Comparison of ENCODE assay signal across 15 cellular contexts in genomic region chr1:8349961-8350360, GRCh38. TPM values are rescaled to one million over a fixed set of nuclear protein-coding genes. Genes with fewer than 3 reads are reported as not detected.
A peak's percentile ranks its signal among the peaks of the same experiment; 100 is the strongest.
DNase-seq lines count a peak whose midpoint lies in the region; ATAC-seq, FAIRE-seq and TF ChIP-seq lines count a peak whose summit lies in the region.
"Had no signal": no experiment of that assay in that cellular context is flagged by ENCODE, and none has a peak within 500 bp of the region (broad histone marks: within the 10 kb centered on the region; RNA-seq: fewer than 3 reads in every experiment).

No MANE protein-coding gene starts in this region.

- peaks cover 4 to 6% of the 10 kb centered on the region in 2 donors for H3K4me1 Mint-ChIP-seq in stimulated activated naive B cell treated with anti-CD40 and anti-IgM and Interleukin-4, amounts not matched to agents 10 μg/mL and 1 μg/mL and 100 μg/mL, for 72 hours

- H3K36me3 Mint-ChIP-seq in stimulated activated naive B cell treated with anti-CD40 and anti-IgM and Interleukin-4, amounts not matched to agents 10 μg/mL and 1 μg/mL and 100 μg/mL, for 72 hours, result peaks cover 12 to 15% of the 10 kb centered on the region in 2 donors
- H3K36me3 Mint-ChIP-seq: activated naive CD8-positive, alpha-beta T cell had no signal

- BruUV-seq in GM12878 (replicated peaks; lab: Mats Ljungman, UMichigan), result no TSS peak

- TF ChIP-seq EP300 in GM12878 (IDR thresholded peaks at IDR 0.05; ENCODE audit: borderline replicate concordance in 1 of 2, control insufficient read depth in 1 of 2, low read depth in 2 of 2, low read length in 2 of 2), result no peak

- ATAC-seq in GM12878 (no peak), gastrocnemius medialis (peak; percentile 12 to 17), HG03520 (IDR thresholded peaks at IDR 0.05; ENCODE audit: unreplicated experiment) (no peak)
- ATAC-seq in stimulated activated naive B cell treated with anti-CD40 and anti-IgM and Interleukin-4, amounts not matched to agents 10 μg/mL and 1 μg/mL and 100 μg/mL, for 72 hours (replicated peaks), result no peak

- CTCF ChIA-PET in GM12878 (lab: Yijun Ruan, JAX), result interaction anchor here (0.6 to 3.6 kb wide), 8 partner anchors 18 to 377 kb away, joined by 3 to 76 read pairs (median 10); no protein-coding TSS in a partner anchor

- H3K36me3 ChIP-seq in GM12878 (ENCODE audit: control insufficient read depth in 2 of 2, insufficient read depth in 2 of 2, low read length in 1 of 2) (peaks cover 1 to 7% of the 10 kb centered on the region in 2 experiments; a peak in 3 of 4 replicates), left ventricle myocardium inferior (peaks cover 16% of the 10 kb centered on the region), gastrocnemius medialis (peaks cover 0 to 24% of the 10 kb centered on the region in 2 donors)

- FAIRE-seq in GM12878 (lab: Jason Lieb, UNC), result no peak
- FAIRE-seq: A549 had no signal

- no peak overlapping the region for H3K4me3 Mint-ChIP-seq in stimulated activated naive B cell treated with anti-CD40 and anti-IgM and Interleukin-4, amounts not matched to agents 10 μg/mL and 1 μg/mL and 100 μg/mL, for 72 hours
- H3K4me3 Mint-ChIP-seq: activated naive CD8-positive, alpha-beta T cell; T-helper 1 cell treated with Interleukin-12 subunit alpha and Interleukin-12 subunit beta and Interleukin-4 antibody, amounts not matched to agents 30 μg/mL and 1 μg/mL, for 36 hours had no signal

- DNase-seq in NCI-H2081 (lab: John Stamatoyannopoulos, UW) (peak; percentile 4 to 23), NCI-H2081 treated with DMSO at 0.1 percent for 48 hours (lab: John Stamatoyannopoulos, UW) (no peak), GM12878 (ENCODE audit: low read depth, low spot score) (no peak), left ventricle myocardium inferior (peak; percentile 66), gastrocnemius medialis (peak in 1 of 2 donors; percentile 65), C1 segment of cervical spinal cord (lab: John Stamatoyannopoulos, UW) (no peak)
- DNase-seq in stimulated activated naive B cell treated with anti-CD40 and anti-IgM and Interleukin-4, amounts not matched to agents 10 μg/mL and 1 μg/mL and 100 μg/mL, for 72 hours, result no peak
- DNase-seq: activated CD4-positive, CD25-positive, alpha-beta regulatory T cell treated with anti-CD3 and anti-CD28 coated beads, Interleukin-2, amount 50 U/mL, for 72 hours; MV-4-11; stimulated activated CD4-positive, alpha-beta T cell treated with anti-CD3 and anti-CD28 coated beads, Interleukin-12 subunit alpha, Interleukin-12 subunit beta, amount 100 ng/mL, for 4 hours had no signal

- 91% methylated on average over 14 of the region's 14 CpGs for WGBS in GM12878 (ENCODE audit: insufficient coverage, insufficient replicate concordance, low lambda C conversion rate, missing lambda C conversion rate)

- TF ChIP-seq POLR2A in GM12878 (IDR thresholded peaks at IDR 0.05; ENCODE audit: low read depth, low read length), result 0 out of 2 replicates have a peak, but pooled peaks have one; percentile 3
- TF ChIP-seq POLR2A in gastrocnemius medialis (IDR thresholded peaks at IDR 0.05), result no peak

- in situ Hi-C loops in GM12878 (cut with MboI), result loop anchor here (10.0 kb wide), 1 partner anchor 335 kb away; no protein-coding TSS in a partner anchor
- in situ Hi-C loops in gastrocnemius medialis (cut with MboI; ENCODE audit: low sequenced_read_pairs in 4 of 4), result loop anchor here (10.0 kb wide), 2 partner anchors 365 to 375 kb away; no protein-coding TSS in a partner anchor

- H3K79me2 ChIP-seq in GM12878 (ENCODE audit: control insufficient read depth, insufficient read depth, low read length), result no peaks in the 10 kb centered on the region

- H3K27ac ChIP-seq in GM12878 (ENCODE audit: control insufficient read depth, insufficient read depth), result no peak overlapping the region
- H3K27ac ChIP-seq in left ventricle myocardium inferior (replicated peaks), result peak overlapping the region; percentile 50
- peak overlapping the region; percentile 35 to 68 (median 60) for H3K27ac ChIP-seq in gastrocnemius medialis
- H3K27ac ChIP-seq: epithelial cell of prostate had no signal

- H3K4me2 ChIP-seq in GM12878 (ENCODE audit: control insufficient read depth, insufficient read depth), result no peak overlapping the region
- H3K4me2 ChIP-seq: A549 had no signal

- no peak overlapping the region for H2AFZ ChIP-seq in GM12878 (ENCODE audit: control insufficient read depth, low read depth, low read length)

- RAD21 ChIA-PET in GM12878 (lab: Charles Lee; ENCODE audit: unreplicated experiment), result interaction anchor here (0.6 to 3.1 kb wide), 6 partner anchors 10 to 376 kb away, joined by 3 to 20 read pairs (median 3); no protein-coding TSS in a partner anchor

- H3K9ac ChIP-seq in GM12878 (ENCODE audit: control insufficient read depth, insufficient read depth, low read length), result no peak overlapping the region

- H3K4me3 ChIP-seq in GM12878 (no peak overlapping the region), left ventricle myocardium inferior (no peak overlapping the region), gastrocnemius medialis (no peak overlapping the region)
- H3K4me3 ChIP-seq: A549 had no signal

- H3K4me1 ChIP-seq in GM12878 (ENCODE audit: control insufficient read depth, insufficient read depth, low read length) (no peaks in the 10 kb centered on the region), left ventricle myocardium inferior (peaks cover 66% of the 10 kb centered on the region), gastrocnemius medialis (peaks cover 24 to 43% of the 10 kb centered on the region in 2 donors)

- H3K27me3 ChIP-seq in GM12878 (replicated peaks in 1 of 2; ENCODE audit: control insufficient read depth in 2 of 2, insufficient read depth in 2 of 2, low read length in 1 of 2) (no peaks in the 10 kb centered on the region), left ventricle myocardium inferior (ENCODE audit: low read depth) (no peaks in the 10 kb centered on the region), gastrocnemius medialis (no peaks in the 10 kb centered on the region)

- H3K9me3 ChIP-seq in GM12878 (replicated peaks; ENCODE audit: control insufficient read depth, insufficient read depth, low read length) (no peaks in the 10 kb centered on the region), left ventricle myocardium inferior (replicated peaks) (no peaks in the 10 kb centered on the region), gastrocnemius medialis (no peaks in the 10 kb centered on the region)
- H3K9me3 ChIP-seq: A549 had no signal

- no peaks in the 10 kb centered on the region for H3K9me3 Mint-ChIP-seq in stimulated activated naive B cell treated with anti-CD40 and anti-IgM and Interleukin-4, amounts not matched to agents 10 μg/mL and 1 μg/mL and 100 μg/mL, for 72 hours
- H3K9me3 Mint-ChIP-seq: T-helper 1 cell treated with Interleukin-12 subunit alpha and Interleukin-12 subunit beta and Interleukin-4 antibody, amounts not matched to agents 30 μg/mL and 1 μg/mL, for 36 hours had no signal

- POLR2A ChIA-PET in GM12878 (lab: Charles Lee), result no interaction called here

- intact Hi-C loops in GM12878 (cut with micrococcal nuclease; ENCODE audit: unreplicated experiment), result loop anchor here (1.0 to 10.0 kb wide), 3 partner anchors 335 to 685 kb away; no protein-coding TSS in a partner anchor
- intact Hi-C loops in left ventricle myocardium inferior (cut with micrococcal nuclease), result no loop called here
- intact Hi-C loops in gastrocnemius medialis (cut with DNase I; ENCODE audit: low total_unique reads), result loop anchor here (1.0 to 2.0 kb wide), 2 partner anchors 367 to 375 kb away; no protein-coding TSS in a partner anchor

- SMC1A ChIA-PET in GM12878 (lab: Charles Lee; ENCODE audit: uncharacterized antibody, unreplicated experiment), result interaction anchor here (0.8 to 3.9 kb wide), 3 partner anchors 319 to 335 kb away, joined by 3 to 16 read pairs (median 3); no protein-coding TSS in a partner anchor

- peaks cover 0 to 3% of the 10 kb centered on the region in 2 donors for H3K27me3 Mint-ChIP-seq in stimulated activated naive B cell treated with anti-CD40 and anti-IgM and Interleukin-4, amounts not matched to agents 10 μg/mL and 1 μg/mL and 100 μg/mL, for 72 hours

- H4K20me1 ChIP-seq in GM12878 (ENCODE audit: control insufficient read depth, insufficient read depth), result no peaks in the 10 kb centered on the region

- TF ChIP-seq CTCF in GM12878 (IDR thresholded peaks at IDR 0.05 in 2 of 3, conservative IDR thresholded peaks at IDR 0.05 in 1 of 3; ENCODE audit: control insufficient read depth in 2 of 3, extremely low read depth in 1 of 3, insufficient read depth in 1 of 3, low read depth in 3 of 3, low read length in 3 of 3), result no peak
- TF ChIP-seq CTCF in left ventricle myocardium inferior (IDR thresholded peaks at IDR 0.05; ENCODE audit: borderline replicate concordance), result no peak
- TF ChIP-seq CTCF in gastrocnemius medialis (IDR thresholded peaks at IDR 0.05 in 4 of 5, conservative IDR thresholded peaks at IDR 0.05 in 1 of 5), result no peak

- TF ChIP-seq RAD21 in GM12878 (IDR thresholded peaks at IDR 0.05; ENCODE audit: insufficient read depth, low read depth, low read length), result no peak

- no peak overlapping the region for H3K27ac Mint-ChIP-seq in stimulated activated naive B cell treated with anti-CD40 and anti-IgM and Interleukin-4, amounts not matched to agents 10 μg/mL and 1 μg/mL and 100 μg/mL, for 72 hours
- H3K27ac Mint-ChIP-seq: activated naive CD8-positive, alpha-beta T cell; T-helper 1 cell treated with Interleukin-12 subunit alpha and Interleukin-12 subunit beta and Interleukin-4 antibody, amounts not matched to agents 30 μg/mL and 1 μg/mL, for 36 hours had no signal

TF ChIP-seq in GM12878, 131 proteins besides CTCF, POLR2A, EP300 and RAD21 (continues in another document):
- TF ChIP-seq LARP7 (IDR thresholded peaks at IDR 0.05), result no peak

RNA-seq across cellular contexts. Expression of gene SLC45A1, which starts 32.0 kb away (rescaled TPM):
- total RNA-seq in GM12878 (2013; cell fraction: nucleolus; rRNA removed), result 0.48 TPM in 1 of 2 replicates, not detected in the other
- 0.16 TPM in 1 of 2 replicates, not detected in the other for total RNA-seq in GM12878 (2014; rRNA removed)
- total RNA-seq in GM12878 (2014; rRNA removed; fragmentation: Illumina TruSeq; extraction: Trizol), result not detected in 2 replicates
- 0.18 and 0.29 TPM in 2 replicates for total RNA-seq in GM12878 (2021)
- polyA plus RNA-seq in GM12878 (2011; ENCODE audit: low read depth), result not detected
- polyA plus RNA-seq in GM12878 (2011; rRNA removed), result not detected in 2 replicates
- polyA plus RNA-seq in GM12878 (2011; cell fraction: cytosol; rRNA removed), result 0.02 TPM in 1 of 2 replicates, not detected in the other
- not detected in 2 replicates for polyA plus RNA-seq in GM12878 (2011; cell fraction: nucleus; rRNA removed)
- 0.12 and 0.13 TPM in 2 replicates for polyA plus RNA-seq in GM12878 (2012)
- 0.07 TPM in 1 of 2 replicates, not detected in the other for polyA plus RNA-seq in GM12878 (2014; fragmentation: Illumina TruSeq; extraction: Trizol)
- not detected for polyA plus RNA-seq in GM12878 (2014; fragmentation: Nextera tagmentation; extraction: Ambion mirVana)
- polyA plus RNA-seq in GM12878 (2014; rRNA removed), result 0.23 and 0.47 TPM in 2 replicates
- under 1 TPM in 1 of 2 experiments, not detected in 1; 0.09 TPM for polyA plus RNA-seq in GM12878 (2016; fragmentation: Nextera tagmentation; extraction: Ambion mirVana)
- not detected in 2 replicates for polyA minus RNA-seq in GM12878 (2011; rRNA and poly(A)+ RNA removed)
- not detected in 2 replicates for polyA minus RNA-seq in GM12878 (2011; cell fraction: cytosol; rRNA and poly(A)+ RNA removed)
- not detected in 2 replicates for polyA minus RNA-seq in GM12878 (2011; cell fraction: nucleus; rRNA and poly(A)+ RNA removed)
- total RNA-seq in left ventricle myocardium inferior, result 1.8 TPM
- 1 to 10 TPM in 1 of 4 donors, under 1 TPM in 3; 0.56 to 2.9 (median 0.68) TPM for total RNA-seq in gastrocnemius medialis

Comparison
In these comparisons a context has a peak if more than half of its experiments do, and no peak if none do; other contexts are left out.
1. DNase-seq: peak in NCI-H2081 (2 of 2) and left ventricle myocardium inferior (single experiment); none in NCI-H2081 treated with DMSO at 0.1 percent for 48 hours (single experiment), GM12878 (single experiment), stimulated activated naive B cell treated with anti-CD40 and anti-IgM and Interleukin-4, amounts not matched to agents 10 μg/mL and 1 μg/mL and 100 μg/mL, for 72 hours (single experiment) and C1 segment of cervical spinal cord (0 of 14).
2. ATAC-seq: peak in gastrocnemius medialis (2 of 2); none in GM12878 (single experiment), stimulated activated naive B cell treated with anti-CD40 and anti-IgM and Interleukin-4, amounts not matched to agents 10 μg/mL and 1 μg/mL and 100 μg/mL, for 72 hours (0 of 2) and HG03520 (single experiment).